Comparison of ENCODE assay signal across 9 cellular contexts in genomic region chr15:89462198-89462912, GRCh38. TPM values are rescaled to one million over a fixed set of nuclear protein-coding genes. Genes with fewer than 3 reads are reported as not detected.
A peak's percentile ranks its signal among the peaks of the same experiment; 100 is the strongest.
DNase-seq lines count a peak whose midpoint lies in the region; ATAC-seq and TF ChIP-seq lines count a peak whose summit lies in the region.
"Had no signal": no experiment of that assay in that cellular context is flagged by ENCODE, and none has a peak within 500 bp of the region (broad histone marks: within the 10 kb centered on the region; RNA-seq: fewer than 3 reads in every experiment).

No MANE protein-coding gene starts in this region.

- H3K79me1 ChIP-seq in mesendoderm (ENCODE audit: low read length), result no peaks in the 10 kb centered on the region

- peak; percentile 93 for DNase-seq in Caki2 (ENCODE audit: low read depth)
- DNase-seq in LoVo (ENCODE audit: low spot score), result peak; percentile 26
- DNase-seq in WERI-Rb-1, result no peak
- DNase-seq in iris pigment epithelial cell (ENCODE audit: low read depth), result peak; percentile 37
- DNase-seq in gastrocnemius medialis, result no peak
- no peak for DNase-seq in effector memory CD4-positive, alpha-beta T cell
- no peak for DNase-seq in mesendoderm

- no peak overlapping the region for H4K8ac ChIP-seq in mesendoderm (ENCODE audit: low read depth, low read length)

- TF ChIP-seq POLR2A in gastrocnemius medialis (IDR thresholded peaks at IDR 0.05), result no peak

- H3K56ac ChIP-seq in mesendoderm (ENCODE audit: low read length), result no peak overlapping the region

- H3K18ac ChIP-seq in mesendoderm (ENCODE audit: low read length), result no peak overlapping the region

- H3K4me3 ChIP-seq in WERI-Rb-1 (ENCODE audit: low read depth, low read length) (no peak overlapping the region), gastrocnemius medialis (no peak overlapping the region), mesendoderm (ENCODE audit: low read length) (no peak overlapping the region)
- H3K4me3 ChIP-seq in effector memory CD4-positive, alpha-beta T cell (ENCODE audit: insufficient read depth, low read depth, low read length, poor library complexity, severe bottlenecking), result no peak overlapping the region

- peak overlapping the region; percentile 70 for H3K27ac ChIP-seq in WERI-Rb-1
- no peak overlapping the region for H3K27ac ChIP-seq in gastrocnemius medialis
- no peak overlapping the region for H3K27ac ChIP-seq in effector memory CD4-positive, alpha-beta T cell (ENCODE audit: insufficient read depth, low read length, poor library complexity, severe bottlenecking)
- no peak overlapping the region for H3K27ac ChIP-seq in mesendoderm (ENCODE audit: low read depth, low read length)

- intact Hi-C loops in gastrocnemius medialis (cut with DNase I; ENCODE audit: low total_unique reads), result no loop called here

- no peaks in the 10 kb centered on the region for H3K79me2 ChIP-seq in mesendoderm (ENCODE audit: control insufficient read depth, insufficient read depth, low read length)

- no peak overlapping the region for H2AK5ac ChIP-seq in mesendoderm (ENCODE audit: low read length)

- H2BK15ac ChIP-seq in mesendoderm (replicated peaks; ENCODE audit: low read depth), result no peak overlapping the region

- no peak overlapping the region for H2BK5ac ChIP-seq in mesendoderm (ENCODE audit: low read length)

- H3K4me1 ChIP-seq in gastrocnemius medialis (no peaks in the 10 kb centered on the region), mesendoderm (ENCODE audit: control insufficient read depth, low read depth, low read length) (no peaks in the 10 kb centered on the region)
- no peaks in the 10 kb centered on the region for H3K4me1 ChIP-seq in effector memory CD4-positive, alpha-beta T cell (ENCODE audit: control insufficient read depth, insufficient read depth, low read length, poor library complexity, severe bottlenecking)

- TF ChIP-seq CTCF in WERI-Rb-1 (IDR thresholded peaks at IDR 0.05; ENCODE audit: low read depth, low read length) (no peak), gastrocnemius medialis (IDR thresholded peaks at IDR 0.05 in 4 of 5, conservative IDR thresholded peaks at IDR 0.05 in 1 of 5) (no peak)

- WGBS in mesendoderm (ENCODE audit: extremely low coverage, insufficient coverage, low lambda C conversion rate), result no CpG with 5 or more reads among the region's 9 CpGs

- H2BK120ac ChIP-seq in mesendoderm (ENCODE audit: low read depth, low read length), result no peak overlapping the region

- H3K9me3 ChIP-seq in WERI-Rb-1 (ENCODE audit: severe bottlenecking), result no peaks in the 10 kb centered on the region
- H3K9me3 ChIP-seq in gastrocnemius medialis, result no peaks in the 10 kb centered on the region
- H3K9me3 ChIP-seq in effector memory CD4-positive, alpha-beta T cell (ENCODE audit: control insufficient read depth, low read length), result no peaks in the 10 kb centered on the region

- H3K4me2 ChIP-seq in mesendoderm (ENCODE audit: low read length), result no peak overlapping the region

- H3K4ac ChIP-seq in mesendoderm (ENCODE audit: low read depth, low read length), result no peak overlapping the region

- no peak overlapping the region for H4K5ac ChIP-seq in mesendoderm (ENCODE audit: low read length)

- ATAC-seq in HG03460 (IDR thresholded peaks at IDR 0.05; ENCODE audit: unreplicated experiment) (no peak), gastrocnemius medialis (no peak)

- H3K9ac ChIP-seq in mesendoderm (ENCODE audit: low read length), result no peak overlapping the region

- H3K23ac ChIP-seq in mesendoderm (ENCODE audit: low read length), result no peak overlapping the region

- no peaks in the 10 kb centered on the region for H3K27me3 ChIP-seq in WERI-Rb-1 (ENCODE audit: insufficient read depth, low read depth, severe bottlenecking)
- no peaks in the 10 kb centered on the region for H3K27me3 ChIP-seq in gastrocnemius medialis
- H3K27me3 ChIP-seq in effector memory CD4-positive, alpha-beta T cell (replicated peaks; ENCODE audit: control insufficient read depth, insufficient read depth, low read length, poor library complexity, severe bottlenecking), result peaks cover 10% of the 10 kb centered on the region
- no peaks in the 10 kb centered on the region for H3K27me3 ChIP-seq in mesendoderm (ENCODE audit: insufficient read depth, low read length, poor library complexity)

- in situ Hi-C loops in Caki2 (cut with HindIII; ENCODE audit: low pct_unique_long_range_greater_than_20kb, low sequenced_read_pairs) (no loop called here), gastrocnemius medialis (cut with MboI; ENCODE audit: low sequenced_read_pairs in 4 of 4) (no loop called here)

- H3K36me3 ChIP-seq in WERI-Rb-1 (no peaks in the 10 kb centered on the region), gastrocnemius medialis (no peaks in the 10 kb centered on the region), mesendoderm (ENCODE audit: control insufficient read depth, insufficient read depth, low read length) (no peaks in the 10 kb centered on the region)
- no peaks in the 10 kb centered on the region for H3K36me3 ChIP-seq in effector memory CD4-positive, alpha-beta T cell (ENCODE audit: control insufficient read depth, insufficient read depth, low read length)

RNA-seq across cellular contexts. Expression of gene RHCG, which starts 34.0 kb away (rescaled TPM):
- not detected in 2 replicates for total RNA-seq in Caki2 (2014; rRNA removed; shearing (Covaris generic); ENCODE audit: low replicate concordance)
- total RNA-seq in gastrocnemius medialis, result not detected
- polyA plus RNA-seq in mesendoderm (2013, experiment 1 of 2), result 0.04 TPM
- 0.03 TPM for polyA plus RNA-seq in mesendoderm (2013, experiment 2 of 2)
- total RNA-seq: dermis microvascular lymphatic vessel endothelial cell had no signal

Comparison
In these comparisons a context has a peak if more than half of its experiments do, and no peak if none do; other contexts are left out.
1. DNase-seq: peak in Caki2 (single experiment), LoVo (single experiment) and iris pigment epithelial cell (single experiment); none in WERI-Rb-1 (single experiment), gastrocnemius medialis (0 of 2), effector memory CD4-positive, alpha-beta T cell (0 of 3) and mesendoderm (single experiment).